ENCODE assay signal across 16 cellular contexts in genomic region chr6:140988780-140989179, GRCh38.
DNase-seq lines count a peak whose midpoint lies in the region; ATAC-seq and TF ChIP-seq lines count a peak whose summit lies in the region.
"Had no signal": no experiment of that assay in that cellular context is flagged by ENCODE, and none has a peak within 500 bp of the region (broad histone marks: within the 10 kb centered on the region; RNA-seq: fewer than 3 reads in every experiment).

No MANE protein-coding gene starts in this region.

- intact Hi-C loops in breast epithelium (cut with DNase I; ENCODE audit: low total_unique reads): no loop called here

- H3K4me1 ChIP-seq in parathyroid adenoma: peaks cover 6% of the 10 kb centered on the region
- no peaks in the 10 kb centered on the region for H3K4me1 ChIP-seq in breast epithelium

- peak overlapping the region; percentile 13 for H2AFZ ChIP-seq in parathyroid adenoma

- no peaks in the 10 kb centered on the region for H3K36me3 ChIP-seq in parathyroid adenoma (ENCODE audit: control insufficient read depth, insufficient read depth, low read length)
- H3K36me3 ChIP-seq in breast epithelium: no peaks in the 10 kb centered on the region
- H3K36me3 ChIP-seq: right atrium auricular region had no signal

- no peak for ATAC-seq in HG03442 (IDR thresholded peaks at IDR 0.05; ENCODE audit: unreplicated experiment)
- ATAC-seq: activated T-cell treated with anti-CD3 and anti-CD28 coated beads, Interleukin-2, amount 50 U/mL, for 4 hours; left ventricle myocardium superior; naive thymus-derived CD4-positive, alpha-beta T cell had no signal

- H3K4me3 ChIP-seq in choroid plexus epithelial cell (ENCODE audit: low read depth, low read length) (no peak overlapping the region), parathyroid adenoma (ENCODE audit: low read depth, low read length) (no peak overlapping the region), breast epithelium (no peak overlapping the region)
- H3K4me3 ChIP-seq: right atrium auricular region had no signal

- DNase-seq in DMS79 treated with DMSO at 0.1 percent for 48 hours (lab: John Stamatoyannopoulos, UW) (peak; percentile 23), DMS79 (lab: John Stamatoyannopoulos, UW) (no peak), LoVo (ENCODE audit: low spot score) (peak; percentile 11), choroid plexus epithelial cell (ENCODE audit: low read depth) (peak; percentile 18), midbrain (lab: John Stamatoyannopoulos, UW) (no peak), breast epithelium (ENCODE audit: low spot score in 2 of 2) (no peak)
- DNase-seq: activated naive CD8-positive, alpha-beta T cell treated with anti-CD3 and anti-CD28 coated beads, Interleukin-2, amount 10 ng/mL, durations not matched to agents 7 days and 5 days; activated T-cell treated with anti-CD3 and anti-CD28 coated beads, Interleukin-2, amount 50 U/mL, for 4 hours; CD4-positive, alpha-beta T cell; foreskin fibroblast; left ventricle myocardium superior; naive thymus-derived CD4-positive, alpha-beta T cell; stimulated activated CD4-positive, alpha-beta T cell treated with anti-CD3 and anti-CD28 coated beads, Interleukin-1b, Interleukin-23, amount 100 ng/mL, for 48 hours had no signal

- H3K9ac ChIP-seq in parathyroid adenoma: no peak overlapping the region

- H3K27ac ChIP-seq in parathyroid adenoma (no peak overlapping the region), breast epithelium (no peak overlapping the region)
- H3K27ac ChIP-seq: right atrium auricular region had no signal

- no peak overlapping the region for H3K4me2 ChIP-seq in parathyroid adenoma (ENCODE audit: low read length)

- no peaks in the 10 kb centered on the region for H3K79me2 ChIP-seq in parathyroid adenoma

- H3K27me3 ChIP-seq in parathyroid adenoma (ENCODE audit: control insufficient read depth, insufficient read depth, low read length) (no peaks in the 10 kb centered on the region), breast epithelium (no peaks in the 10 kb centered on the region)
- H3K27me3 ChIP-seq: right atrium auricular region had no signal

- H3K9me3 ChIP-seq in parathyroid adenoma (ENCODE audit: control insufficient read depth, low read length): no peaks in the 10 kb centered on the region
- peaks cover 0 to 4% of the 10 kb centered on the region in 2 donors for H3K9me3 ChIP-seq in breast epithelium

- no peak for TF ChIP-seq CTCF in choroid plexus epithelial cell (conservative IDR thresholded peaks at IDR 0.05; ENCODE audit: low read depth, low read length)
- TF ChIP-seq CTCF in parathyroid adenoma (IDR thresholded peaks at IDR 0.05): no peak
- TF ChIP-seq CTCF in breast epithelium (IDR thresholded peaks at IDR 0.05): no peak

- TF ChIP-seq POLR2A in breast epithelium (IDR thresholded peaks at IDR 0.05): no peak

Comparison
In these comparisons a context has a peak if more than half of its experiments do, and no peak if none do; other contexts are left out.
1. DNase-seq: peak in DMS79 treated with DMSO at 0.1 percent for 48 hours (single experiment), LoVo (single experiment) and choroid plexus epithelial cell (single experiment); none in DMS79 (single experiment), midbrain (single experiment) and breast epithelium (0 of 2).